ENCODE assay signal across 33 cellular contexts in genomic region chr4:52917836-52918235, GRCh38.
"Had no signal": no experiment of that assay in that cellular context is flagged by ENCODE, and none has a peak within 500 bp of the region (broad histone marks: within the 10 kb centered on the region; RNA-seq: fewer than 3 reads in every experiment).

No MANE protein-coding gene starts in this region.

- DNase-seq: Karpas-422, Kasumi-1, MG63, MM.1S, MV-4-11, NCI-H1048, NCI-H1092, NCI-H1092 treated with DMSO at 0.1 percent for 48 hours, NCI-H1105, NCI-H1105 treated with DMSO at 0.1 percent for 48 hours, NCI-H1417, NCI-H1417 treated with DMSO at 0.1 percent for 48 hours, NCI-H1436, NCI-H1436 treated with DMSO at 0.1 percent for 48 hours, NCI-H1694, NCI-H1694 treated with DMSO at 0.1 percent for 48 hours, NCI-H187, NCI-H187 treated with DMSO at 0.1 percent for 48 hours, NCI-H1930, NCI-H2029, NCI-H2029 treated with DMSO at 0.1 percent for 48 hours, NCI-H2081, NCI-H2081 treated with DMSO at 0.1 percent for 48 hours, NCI-H2107, NCI-H2171, NCI-H2171 treated with DMSO at 0.1 percent for 48 hours, NCI-H2227 treated with DMSO at 0.1 percent for 48 hours, NCI-H226, NCI-H345, NCI-H446, NCI-H446 treated with DMSO at 0.1 percent for 48 hours, NCI-H510A, NCI-H510A treated with DMSO at 0.1 percent for 48 hours had no signal

- H3K9me3 ChIP-seq: MG63 had no signal

- H3K27me3 ChIP-seq: MG63 had no signal

- H3K4me3 ChIP-seq: MG63 had no signal
